Comparison of ENCODE assay signal across 1 cellular context in the genomic region with DNA sequence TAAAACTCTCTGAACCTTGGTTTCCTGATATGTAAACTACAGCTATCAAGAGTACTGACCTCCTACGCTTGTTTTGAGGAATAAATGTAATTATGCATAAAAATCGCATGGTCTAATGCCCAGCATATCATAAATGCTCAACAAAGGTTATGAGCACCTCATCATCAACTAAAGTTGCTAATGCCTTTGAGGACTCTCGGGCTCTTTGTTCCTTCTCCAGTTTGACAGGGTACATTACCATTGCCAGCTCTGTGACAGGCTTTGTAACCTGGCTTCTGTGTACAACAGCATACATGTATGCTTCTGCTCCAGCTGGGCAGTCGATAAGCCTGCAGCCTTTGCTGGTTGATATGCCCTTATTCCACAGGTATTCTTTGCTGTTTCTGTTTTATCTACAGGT.
TF ChIP-seq lines count a peak whose summit lies in the region.

No MANE protein-coding gene starts in this region.

TF ChIP-seq in IMR-90, 13 proteins besides CTCF, POLR2A, EP300 and RAD21:
- TF ChIP-seq NFE2L2 (IDR thresholded peaks at IDR 0.05; ENCODE audit: low read depth, low read length) (no peak), CHD1 (IDR thresholded peaks at IDR 0.05; ENCODE audit: low read depth, low read length) (no peak), RFX5 (IDR thresholded peaks at IDR 0.05; ENCODE audit: low read depth, low read length) (no peak), MAFK (IDR thresholded peaks at IDR 0.05; ENCODE audit: low read depth, low read length) (no peak), MAZ (IDR thresholded peaks at IDR 0.05; ENCODE audit: borderline replicate concordance, low read depth, low read length) (no peak), MXI1 (IDR thresholded peaks at IDR 0.05; ENCODE audit: borderline replicate concordance, low read depth, low read length) (no peak), BHLHE40 (IDR thresholded peaks at IDR 0.05; ENCODE audit: low read depth, low read length) (no peak), SMC3 (IDR thresholded peaks at IDR 0.05; ENCODE audit: low read depth, low read length) (no peak), RCOR1 (IDR thresholded peaks at IDR 0.05; ENCODE audit: insufficient replicate concordance, low read length) (no peak), CEBPB (IDR thresholded peaks at IDR 0.05; ENCODE audit: low read depth, low read length) (no peak), FOS (IDR thresholded peaks at IDR 0.05; ENCODE audit: low read depth, low read length) (no peak)
- TF ChIP-seq, protein P1, sequence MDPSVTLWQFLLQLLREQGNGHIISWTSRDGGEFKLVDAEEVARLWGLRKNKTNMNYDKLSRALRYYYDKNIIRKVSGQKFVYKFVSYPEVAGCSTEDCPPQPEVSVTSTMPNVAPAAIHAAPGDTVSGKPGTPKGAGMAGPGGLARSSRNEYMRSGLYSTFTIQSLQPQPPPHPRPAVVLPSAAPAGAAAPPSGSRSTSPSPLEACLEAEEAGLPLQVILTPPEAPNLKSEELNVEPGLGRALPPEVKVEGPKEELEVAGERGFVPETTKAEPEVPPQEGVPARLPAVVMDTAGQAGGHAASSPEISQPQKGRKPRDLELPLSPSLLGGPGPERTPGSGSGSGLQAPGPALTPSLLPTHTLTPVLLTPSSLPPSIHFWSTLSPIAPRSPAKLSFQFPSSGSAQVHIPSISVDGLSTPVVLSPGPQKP (IDR thresholded peaks at IDR 0.05; ENCODE audit: borderline replicate concordance, low read depth, low read length): no peak
- TF ChIP-seq, protein P2, sequence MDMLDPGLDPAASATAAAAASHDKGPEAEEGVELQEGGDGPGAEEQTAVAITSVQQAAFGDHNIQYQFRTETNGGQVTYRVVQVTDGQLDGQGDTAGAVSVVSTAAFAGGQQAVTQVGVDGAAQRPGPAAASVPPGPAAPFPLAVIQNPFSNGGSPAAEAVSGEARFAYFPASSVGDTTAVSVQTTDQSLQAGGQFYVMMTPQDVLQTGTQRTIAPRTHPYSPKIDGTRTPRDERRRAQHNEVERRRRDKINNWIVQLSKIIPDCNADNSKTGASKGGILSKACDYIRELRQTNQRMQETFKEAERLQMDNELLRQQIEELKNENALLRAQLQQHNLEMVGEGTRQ (IDR thresholded peaks at IDR 0.05; ENCODE audit: low read depth, low read length): no peak
